Comparison of ENCODE assay signal across 29 cellular contexts in the genomic region with DNA sequence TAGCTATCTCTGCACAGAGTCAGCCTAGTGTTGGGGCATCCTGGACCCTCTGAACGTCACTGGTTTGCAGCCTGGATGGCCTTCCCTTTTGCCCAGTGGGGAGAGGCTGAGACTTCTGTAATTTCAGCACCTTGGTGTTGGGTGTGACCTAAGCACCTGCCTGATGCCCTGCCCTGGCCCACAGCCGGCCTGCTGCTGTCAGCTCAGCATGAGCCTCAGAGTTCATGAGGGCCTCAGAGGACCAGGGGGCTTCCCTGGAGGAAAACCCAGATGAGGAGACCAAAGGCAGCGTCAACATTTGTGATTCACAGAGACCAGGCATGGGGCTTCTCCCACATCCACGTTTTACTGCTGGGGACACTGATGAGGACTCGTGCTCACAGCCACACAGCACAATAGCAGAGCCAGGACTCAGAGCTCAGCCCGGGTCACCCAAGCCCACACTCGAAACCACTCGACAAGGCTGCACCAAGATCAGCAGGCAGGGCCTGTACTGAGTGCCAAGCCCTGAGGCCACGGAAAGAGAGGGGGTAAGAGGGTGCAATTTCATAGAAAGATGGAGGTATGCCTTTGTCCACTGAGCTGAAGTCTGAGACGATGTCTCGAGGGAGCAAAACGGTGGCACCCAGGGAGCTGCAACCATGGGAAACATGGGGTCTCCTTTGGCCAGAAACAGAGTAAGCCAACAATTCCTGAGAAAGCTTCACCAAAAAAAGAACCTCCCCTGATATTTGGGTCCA. TPM values are rescaled to one million over a fixed set of nuclear protein-coding genes. Genes with fewer than 3 reads are reported as not detected.
"Had no signal": no experiment of that assay in that cellular context is flagged by ENCODE, and none has a peak within 500 bp of the region (broad histone marks: within the 10 kb centered on the region; RNA-seq: fewer than 3 reads in every experiment).

No MANE protein-coding gene starts in this region.

- H3K9me3 ChIP-seq: left lung, right lobe of liver, thoracic aorta, vagina had no signal

- H3K27me3 Mint-ChIP-seq: activated CD4-positive, alpha-beta memory T cell treated with anti-CD3 and anti-CD28 coated beads for 36 hours; activated naive CD4-positive, alpha-beta T cell treated with anti-CD3 and anti-CD28 coated beads, Interleukin-2, amount 50 U/mL, for 24 hours; activated naive CD8-positive, alpha-beta T cell treated with anti-CD3 and anti-CD28 coated beads, Interleukin-2, amount 50 U/mL, for 24 hours; activated T-cell treated with anti-CD3 and anti-CD28 coated beads, Interleukin-2, amount 50 U/mL, for 24 hours had no signal

- H3K4me3 ChIP-seq: left lung, right lobe of liver, thoracic aorta, vagina had no signal

- H3K4me3 Mint-ChIP-seq: activated CD4-positive, alpha-beta memory T cell treated with anti-CD3 and anti-CD28 coated beads for 36 hours; activated CD4-positive, alpha-beta T cell treated with anti-CD3 and anti-CD28 coated beads, Interleukin-2, amount 10 ng/mL, durations not matched to agents 24 days and 14 days; activated naive CD4-positive, alpha-beta T cell treated with anti-CD3 and anti-CD28 coated beads, Interleukin-2, amount 50 U/mL, for 24 hours; activated naive CD8-positive, alpha-beta T cell treated with anti-CD3 and anti-CD28 coated beads, Interleukin-2, amount 50 U/mL, for 24 hours; activated T-cell treated with anti-CD3 and anti-CD28 coated beads, Interleukin-2, amount 50 U/mL, for 24 hours; mesothelial cell of epicardium; natural killer cell; type B pancreatic cell had no signal

- H3K9me3 Mint-ChIP-seq: activated naive CD4-positive, alpha-beta T cell treated with anti-CD3 and anti-CD28 coated beads, Interleukin-2, amount 50 U/mL, for 24 hours had no signal

- DNase-seq: activated CD4-positive, alpha-beta memory T cell treated with anti-CD3 and anti-CD28 coated beads for 36 hours; activated CD4-positive, alpha-beta T cell treated with anti-CD3 and anti-CD28 coated beads, Interleukin-2, amount 10 ng/mL, durations not matched to agents 24 days and 14 days; activated CD4-positive, CD25-positive, alpha-beta regulatory T cell treated with anti-CD3 and anti-CD28 coated beads, Interleukin-2, amount 50 U/mL, for 72 hours; activated CD8-positive, alpha-beta memory T cell treated with anti-CD3 and anti-CD28 coated beads, Interleukin-2, amount 50 U/mL, for 48 hours; activated naive CD8-positive, alpha-beta T cell treated with anti-CD3 and anti-CD28 coated beads, Interleukin-2, amount 50 U/mL, for 24 hours; activated T-cell treated with anti-CD3 and anti-CD28 coated beads, Interleukin-2, amount 50 U/mL, for 24 hours; effector CD8-positive, alpha-beta T cell; head of caudate nucleus; hypothalamus; left lung; natural killer cell; stimulated activated CD4-positive, alpha-beta T cell treated with anti-CD3 and anti-CD28 coated beads, Interleukin-12 subunit alpha, Interleukin-12 subunit beta, amount 100 ng/mL, for 4 hours; stimulated activated CD4-positive, alpha-beta T cell treated with anti-CD3 and anti-CD28 coated beads, Interleukin-4, amount 100 ng/mL, for 1 hour; stimulated activated naive CD8-positive, alpha-beta T cell treated with anti-CD3 and anti-CD28 coated beads, Interleukin-15, Interleukin-2, amounts not matched to agents 100 U/mL and 50 U/mL, for 24 hours; T-helper 2 cell had no signal

- H3K27ac Mint-ChIP-seq: activated CD4-positive, alpha-beta memory T cell treated with anti-CD3 and anti-CD28 coated beads for 36 hours; activated CD4-positive, alpha-beta T cell treated with anti-CD3 and anti-CD28 coated beads, Interleukin-2, amount 10 ng/mL, durations not matched to agents 24 days and 14 days; activated naive CD4-positive, alpha-beta T cell treated with anti-CD3 and anti-CD28 coated beads, Interleukin-2, amount 50 U/mL, for 24 hours; activated naive CD8-positive, alpha-beta T cell treated with anti-CD3 and anti-CD28 coated beads, Interleukin-2, amount 50 U/mL, for 24 hours; activated T-cell treated with anti-CD3 and anti-CD28 coated beads, Interleukin-2, amount 50 U/mL, for 24 hours; mesothelial cell of epicardium; natural killer cell; type B pancreatic cell had no signal

- H3K27me3 ChIP-seq: right lobe of liver, vagina had no signal

- H3K27ac ChIP-seq: right lobe of liver, thoracic aorta, vagina had no signal

- H3K36me3 Mint-ChIP-seq: type B pancreatic cell had no signal

- H3K36me3 ChIP-seq: left lung, right lobe of liver, thoracic aorta, vagina had no signal

- ATAC-seq: activated naive CD8-positive, alpha-beta T cell treated with anti-CD3 and anti-CD28 coated beads, Interleukin-2, amount 50 U/mL, for 24 hours; natural killer cell; right lobe of liver; stimulated activated naive CD8-positive, alpha-beta T cell treated with anti-CD3 and anti-CD28 coated beads, Interleukin-15, Interleukin-2, amounts not matched to agents 100 U/mL and 50 U/mL, for 24 hours had no signal

RNA-seq across cellular contexts. Expression of gene GP9, which starts 9.9 kb away (rescaled TPM):
- total RNA-seq: activated CD4-positive, alpha-beta memory T cell treated with anti-CD3 and anti-CD28 coated beads for 36 hours; activated CD4-positive, alpha-beta T cell treated with anti-CD3 and anti-CD28 coated beads, Interleukin-2, amount 10 ng/mL, durations not matched to agents 24 days and 14 days; bronchial epithelial cell; dermis microvascular lymphatic vessel endothelial cell; fibroblast of lung; fibroblast of villous mesenchyme; kidney epithelial cell; mesothelial cell of epicardium; osteoblast; skeletal muscle tissue; subcutaneous adipose tissue; thoracic aorta; vagina had no signal
- polyA plus RNA-seq: fibroblast of lung had no signal

RNA-seq across cellular contexts. Expression of gene EFCC1, which starts 49.6 kb away (rescaled TPM):
- total RNA-seq: fibroblast of lung, fibroblast of villous mesenchyme, kidney epithelial cell, osteoblast had no signal
- polyA plus RNA-seq: fibroblast of lung had no signal

RNA-seq across cellular contexts. Expression of gene CFAP92, which starts 56.9 kb away (rescaled TPM):
- total RNA-seq: activated CD4-positive, alpha-beta T cell treated with anti-CD3 and anti-CD28 coated beads, Interleukin-2, amount 10 ng/mL, durations not matched to agents 24 days and 14 days; fibroblast of lung; fibroblast of villous mesenchyme; osteoblast; vagina had no signal
